Comparison of ENCODE assay signal across 27 cellular contexts in the genomic region with DNA sequence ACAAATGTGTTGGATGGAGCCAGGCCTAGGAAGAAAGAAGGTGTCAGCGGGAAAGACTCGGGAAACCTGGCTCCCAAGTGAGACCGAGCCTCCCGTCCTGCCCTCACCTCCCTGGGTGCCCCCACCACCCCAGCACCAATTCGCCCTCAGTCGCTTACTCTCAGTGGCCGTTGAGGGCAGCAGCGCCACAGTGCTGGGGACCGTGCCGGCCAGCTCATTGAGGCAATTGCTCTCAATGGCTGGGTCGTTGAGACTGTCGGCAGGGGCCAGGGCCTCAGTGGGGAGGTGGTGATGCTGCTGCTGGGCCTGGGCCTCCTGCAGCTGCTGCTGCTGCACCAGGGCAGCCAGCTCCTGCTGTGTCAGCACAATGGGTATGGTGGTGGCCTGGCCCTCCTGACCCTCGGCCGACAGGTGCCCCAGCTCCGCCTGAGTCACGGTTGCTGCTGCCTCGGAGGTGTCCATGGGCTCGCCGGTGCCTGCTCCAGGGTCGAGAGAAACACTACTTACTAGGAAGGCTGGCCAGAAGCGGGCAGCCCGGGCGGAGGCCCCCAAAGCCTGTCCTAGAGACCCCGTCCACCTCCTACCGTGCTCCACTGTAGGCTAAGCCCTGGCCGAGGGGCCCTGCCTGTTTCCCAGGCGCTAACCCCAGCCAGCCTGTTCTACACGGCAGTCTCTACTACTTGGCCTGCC. TPM values are rescaled to one million over a fixed set of nuclear protein-coding genes. Genes with fewer than 3 reads are reported as not detected.
DNase-seq lines count a peak whose midpoint lies in the region; FAIRE-seq and TF ChIP-seq lines count a peak whose summit lies in the region.
"Had no signal": no experiment of that assay in that cellular context is flagged by ENCODE, and none has a peak within 500 bp of the region (broad histone marks: within the 10 kb centered on the region; RNA-seq: fewer than 3 reads in every experiment).

No MANE protein-coding gene starts in this region.

- no peak for FAIRE-seq in RCC 7860 (lab: Jason Lieb, UNC)
- FAIRE-seq: GM12892, small intestine had no signal

- DNase-seq in A673 (ENCODE audit: low spot score) (no peak), foreskin melanocyte (no peak), RCC 7860 (ENCODE audit: low spot score) (no peak), NAMALWA (ENCODE audit: low spot score) (no peak)
- DNase-seq in activated naive CD8-positive, alpha-beta T cell treated with anti-CD3 and anti-CD28 coated beads for 36 hours = no peak
- DNase-seq: activated CD4-positive, alpha-beta T cell treated with anti-CD3 and anti-CD28 coated beads for 36 hours; activated gamma-delta T cell; colonic mucosa; COR-L47; DMS53; effector CD8-positive, alpha-beta T cell; immature natural killer cell; left colon; NCI-H1092 treated with DMSO at 0.1 percent for 48 hours; NCI-H187; NCI-H2171; NCI-H82; ovary; retina; small intestine; stimulated activated CD4-positive, alpha-beta T cell treated with anti-CD3 and anti-CD28 coated beads, Interleukin-1b, Interleukin-23, amount 100 ng/mL, for 48 hours; stimulated activated naive CD8-positive, alpha-beta T cell treated with anti-CD3 and anti-CD28 coated beads, Interleukin-15, Interleukin-2, amounts not matched to agents 100 U/mL and 50 U/mL, for 24 hours; T-helper 9 cell; thyroid gland had no signal

- H3K27me3 ChIP-seq in A673 (replicated peaks; ENCODE audit: insufficient read depth, low read depth, low read length, poor library complexity) (no peaks in the 10 kb centered on the region), rectal smooth muscle tissue (ENCODE audit: control insufficient read depth, insufficient read depth, low read length) (peaks cover 3% of the 10 kb centered on the region)
- H3K27me3 ChIP-seq: colonic mucosa, ovary, thyroid gland had no signal

- CTCF ChIA-PET in A673 (lab: Charles Lee) = no interaction called here

- H3K27me3 Mint-ChIP-seq in activated naive CD8-positive, alpha-beta T cell treated with anti-CD3 and anti-CD28 coated beads for 36 hours = no peaks in the 10 kb centered on the region
- H3K27me3 Mint-ChIP-seq: activated CD4-positive, alpha-beta T cell treated with anti-CD3 and anti-CD28 coated beads for 36 hours had no signal

- no peaks in the 10 kb centered on the region for H3K9me3 Mint-ChIP-seq in activated naive CD8-positive, alpha-beta T cell treated with anti-CD3 and anti-CD28 coated beads for 36 hours
- H3K9me3 Mint-ChIP-seq: immature natural killer cell, nephron had no signal

- H3K27ac Mint-ChIP-seq in activated naive CD8-positive, alpha-beta T cell treated with anti-CD3 and anti-CD28 coated beads for 36 hours = peak overlapping the region; percentile 56
- H3K27ac Mint-ChIP-seq: immature natural killer cell had no signal

- no peak overlapping the region for H3K4me3 Mint-ChIP-seq in activated naive CD8-positive, alpha-beta T cell treated with anti-CD3 and anti-CD28 coated beads for 36 hours
- H3K4me3 Mint-ChIP-seq: activated CD4-positive, alpha-beta T cell treated with anti-CD3 and anti-CD28 coated beads for 36 hours; immature natural killer cell; nephron had no signal

- H3K4me3 ChIP-seq in A673 (ENCODE audit: low read depth, low read length, poor library complexity, severe bottlenecking) = no peak overlapping the region
- H3K4me3 ChIP-seq in rectal smooth muscle tissue (ENCODE audit: low read length) = no peak overlapping the region
- H3K4me3 ChIP-seq: colonic mucosa, ovary, thyroid gland had no signal

- H3K36me3 ChIP-seq in A673 (ENCODE audit: insufficient read depth, low read length, poor library complexity, severe bottlenecking) = peaks cover 76% of the 10 kb centered on the region
- peaks cover 28% of the 10 kb centered on the region for H3K36me3 ChIP-seq in rectal smooth muscle tissue (ENCODE audit: control insufficient read depth, insufficient read depth, low read length)
- H3K36me3 ChIP-seq: colonic mucosa, ovary had no signal

- POLR2A ChIA-PET in A673 (lab: Charles Lee; ENCODE audit: low non-redundant PET) = no interaction called here

- H3K9ac ChIP-seq in rectal smooth muscle tissue (ENCODE audit: low read length) = no peak overlapping the region

- no peak for TF ChIP-seq CTCF in A673 (conservative IDR thresholded peaks at IDR 0.05; ENCODE audit: low read depth, low read length)

- TSS peak; percentile 2 for BruUV-seq in A673 (replicated peaks; lab: Mats Ljungman, UMichigan)

- H3K36me3 Mint-ChIP-seq in activated naive CD8-positive, alpha-beta T cell treated with anti-CD3 and anti-CD28 coated beads for 36 hours = peaks cover 19% of the 10 kb centered on the region

- no peaks in the 10 kb centered on the region for H3K9me3 ChIP-seq in A673 (ENCODE audit: low read depth, low read length, poor library complexity, severe bottlenecking)
- H3K9me3 ChIP-seq: colonic mucosa, ovary, thyroid gland had no signal

- no peak overlapping the region for H3K27ac ChIP-seq in A673 (ENCODE audit: low read depth, low read length, poor library complexity, severe bottlenecking)
- peak overlapping the region; percentile 76 for H3K27ac ChIP-seq in rectal smooth muscle tissue (ENCODE audit: low read depth, low read length)
- H3K27ac ChIP-seq: colonic mucosa, ovary, thyroid gland had no signal

- H3K4me1 ChIP-seq in A673 (ENCODE audit: insufficient read depth, low read length, poor library complexity, severe bottlenecking) (peaks cover 5% of the 10 kb centered on the region), rectal smooth muscle tissue (ENCODE audit: control insufficient read depth, insufficient read depth, low read length) (peaks cover 25% of the 10 kb centered on the region)
- H3K4me1 ChIP-seq: colonic mucosa, thyroid gland had no signal

- intact Hi-C loops in A673 (cut with micrococcal nuclease; ENCODE audit: unreplicated experiment) = loop anchor here (10.0 kb wide), 1 partner anchor 397 kb away; no protein-coding TSS in a partner anchor

- peaks cover 30% of the 10 kb centered on the region for H3K4me1 Mint-ChIP-seq in activated naive CD8-positive, alpha-beta T cell treated with anti-CD3 and anti-CD28 coated beads for 36 hours

RNA-seq across cellular contexts. Expression of a gene that starts 7.4 kb away (rescaled TPM):
- total RNA-seq in A673 (2021) = 3.4 and 5.7 TPM in 2 replicates
- 10 to 100 TPM; 15.2 to 15.7 TPM for total RNA-seq in activated naive CD8-positive, alpha-beta T cell treated with anti-CD3 and anti-CD28 coated beads for 36 hours

RNA-seq across cellular contexts. Expression of a gene that starts 17.0 kb away (rescaled TPM):
- total RNA-seq in A673 (2021) = 136 and 140 TPM in 2 replicates
- total RNA-seq in activated naive CD8-positive, alpha-beta T cell treated with anti-CD3 and anti-CD28 coated beads for 36 hours = 100 to 1,000 TPM; 150 to 153 TPM

RNA-seq across cellular contexts. Expression of a gene that starts 19.8 kb away (rescaled TPM):
- total RNA-seq in A673 (2021) = 124 and 137 TPM in 2 replicates
- 100 to 1,000 TPM; 140 to 142 TPM for total RNA-seq in activated naive CD8-positive, alpha-beta T cell treated with anti-CD3 and anti-CD28 coated beads for 36 hours

RNA-seq across cellular contexts. Expression of a gene that starts 20.7 kb away (rescaled TPM):
- total RNA-seq in A673 (2021) = 2.8 and 6.8 TPM in 2 replicates
- 1 to 10 TPM; 3.4 to 6.2 TPM for total RNA-seq in activated naive CD8-positive, alpha-beta T cell treated with anti-CD3 and anti-CD28 coated beads for 36 hours

RNA-seq across cellular contexts. Expression of a gene that starts 25.8 kb away (rescaled TPM):
- total RNA-seq in A673 (2021) = 43.0 and 45.7 TPM in 2 replicates
- 100 to 1,000 TPM; 112 to 123 TPM for total RNA-seq in activated naive CD8-positive, alpha-beta T cell treated with anti-CD3 and anti-CD28 coated beads for 36 hours
